In the genomic region with DNA sequence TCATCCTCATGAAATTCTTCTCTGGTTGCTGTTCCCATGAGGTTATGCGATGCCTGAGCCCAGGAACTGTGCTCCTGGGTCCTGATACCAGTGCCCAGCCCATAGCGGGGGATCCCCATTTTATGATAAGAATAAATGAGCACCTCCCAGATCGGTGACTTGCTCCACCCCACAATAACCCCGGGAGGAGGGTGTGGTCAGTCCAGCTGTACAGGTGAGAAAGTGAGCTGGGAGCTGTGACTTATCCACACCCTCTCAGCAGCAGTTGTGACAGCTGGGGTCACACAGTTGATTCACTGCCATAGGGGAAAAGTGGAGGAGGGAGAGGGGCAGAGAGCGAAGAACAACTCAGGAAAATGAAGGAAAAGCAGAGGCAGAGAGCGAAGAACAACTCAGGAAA, we compare ENCODE assay signal across 22 cellular contexts. TPM values are rescaled to one million over a fixed set of nuclear protein-coding genes. Genes with fewer than 3 reads are reported as not detected.
A peak's percentile ranks its signal among the peaks of the same experiment; 100 is the strongest.
DNase-seq lines count a peak whose midpoint lies in the region; ATAC-seq and TF ChIP-seq lines count a peak whose summit lies in the region.
"Had no signal": no experiment of that assay in that cellular context is flagged by ENCODE, and none has a peak within 500 bp of the region (broad histone marks: within the 10 kb centered on the region; RNA-seq: fewer than 3 reads in every experiment).

No MANE protein-coding gene starts in this region.

- ATAC-seq in SK-N-SH treated with all-trans-retinoic acid at 6 μM for 48 hours: no peak

- H3K27me3 Mint-ChIP-seq in activated naive CD8-positive, alpha-beta T cell treated with anti-CD3 and anti-CD28 coated beads for 36 hours: peaks cover 41% of the 10 kb centered on the region
- H3K27me3 Mint-ChIP-seq: CD4-positive, CD25-positive, alpha-beta regulatory T cell had no signal

- no peak overlapping the region for H3K4me3 ChIP-seq in SK-N-SH (ENCODE audit: low read depth in 2 of 2, low read length in 1 of 2)
- peak overlapping the region; percentile 11 for H3K4me3 ChIP-seq in kidney epithelial cell (ENCODE audit: low read depth, low read length)
- peak overlapping the region; percentile 49 for H3K4me3 ChIP-seq in skeletal muscle cell (ENCODE audit: low read depth, low read length)
- H3K4me3 ChIP-seq: SK-N-MC had no signal

- peaks cover 3% of the 10 kb centered on the region for H3K9me3 Mint-ChIP-seq in activated naive CD8-positive, alpha-beta T cell treated with anti-CD3 and anti-CD28 coated beads for 36 hours

- H3K79me2 ChIP-seq in SK-N-SH (ENCODE audit: insufficient read depth): no peaks in the 10 kb centered on the region

- no peaks in the 10 kb centered on the region for H3K9me2 ChIP-seq in SK-N-SH

- no peaks in the 10 kb centered on the region for H3K36me3 Mint-ChIP-seq in activated naive CD8-positive, alpha-beta T cell treated with anti-CD3 and anti-CD28 coated beads for 36 hours
- H3K36me3 Mint-ChIP-seq: CD4-positive, CD25-positive, alpha-beta regulatory T cell had no signal

- no peaks in the 10 kb centered on the region; the same call in 1 of the 2 replicates for H3K27me3 ChIP-seq in SK-N-SH (ENCODE audit: insufficient read depth)
- no peaks in the 10 kb centered on the region for H3K27me3 ChIP-seq in kidney epithelial cell (ENCODE audit: control insufficient read depth, insufficient read depth, low read length)

- peak overlapping the region; percentile 60; the same call in 1 of the 2 replicates for H3K4me2 ChIP-seq in SK-N-SH

- H3K4me3 Mint-ChIP-seq in activated naive CD8-positive, alpha-beta T cell treated with anti-CD3 and anti-CD28 coated beads for 36 hours: peak overlapping the region; percentile 38
- H3K4me3 Mint-ChIP-seq: activated T-cell treated with anti-CD3 and anti-CD28 coated beads, Interleukin-2, amount 50 U/mL, for 24 hours; CD4-positive, CD25-positive, alpha-beta regulatory T cell had no signal

- no peaks in the 10 kb centered on the region for H3K36me3 ChIP-seq in SK-N-SH (replicated peaks in 1 of 2; ENCODE audit: control insufficient read depth in 1 of 2, insufficient read depth in 2 of 2, low read length in 1 of 2)
- no peaks in the 10 kb centered on the region for H3K36me3 ChIP-seq in kidney epithelial cell (ENCODE audit: control insufficient read depth, insufficient read depth, low read length)
- H3K36me3 ChIP-seq: left lung had no signal

- H2AFZ ChIP-seq in SK-N-SH (ENCODE audit: low read depth): 0 out of 2 replicates have a peak overlapping the region, but pooled peaks have one; percentile 56

- no peak for TF ChIP-seq EP300 in SK-N-SH (IDR thresholded peaks at IDR 0.05; ENCODE audit: borderline replicate concordance in 1 of 2, low read depth in 1 of 2, low read length in 1 of 2)

- TF ChIP-seq CTCF in SK-N-SH (IDR thresholded peaks at IDR 0.05) (no peak), kidney epithelial cell (IDR thresholded peaks at IDR 0.05; ENCODE audit: insufficient read depth, low read length, poor library complexity, severe bottlenecking) (no peak)

- CTCF ChIA-PET in SK-N-SH (lab: Yijun Ruan, JAX): no interaction called here

- no peaks in the 10 kb centered on the region for H3K4me1 ChIP-seq in SK-N-SH (ENCODE audit: control insufficient read depth in 1 of 2, insufficient read depth in 2 of 2, low read depth in 1 of 2, low read length in 1 of 2)
- H3K4me1 ChIP-seq: left lung had no signal

- no peaks in the 10 kb centered on the region for H4K20me1 ChIP-seq in SK-N-SH (ENCODE audit: insufficient read depth)

- no peak overlapping the region for H3K9ac ChIP-seq in SK-N-SH

- 15% methylated on average over 6 of the region's 6 CpGs for WGBS in SK-N-SH (ENCODE audit: low lambda C conversion rate)

- no peak for DNase-seq in SK-N-SH
- DNase-seq in activated naive CD8-positive, alpha-beta T cell treated with anti-CD3 and anti-CD28 coated beads for 36 hours: no peak
- DNase-seq in kidney epithelial cell (ENCODE audit: low read depth): no peak
- no peak for DNase-seq in skeletal muscle cell (ENCODE audit: low read depth)
- no peak for DNase-seq in stimulated activated CD4-positive, alpha-beta T cell treated with anti-CD3 and anti-CD28 coated beads, Interleukin-4, amount 100 ng/mL, for 4 hours
- no peak for DNase-seq in hepatic stellate cell (ENCODE audit: low spot score)
- DNase-seq in NCI-H446 (lab: John Stamatoyannopoulos, UW): no peak
- DNase-seq: CD4-positive, CD25-positive, alpha-beta regulatory T cell; DMS79 treated with DMSO at 0.1 percent for 48 hours; GOT3; KG1; NCI-H1048; NCI-H2107; NCI-H774; stimulated activated naive CD4-positive, alpha-beta T cell treated with Interleukin-2 at 50 U/mL for 16 hours had no signal

- no peak overlapping the region for H3K27ac ChIP-seq in SK-N-SH (ENCODE audit: low read depth in 2 of 2, low read length in 1 of 2)
- H3K27ac ChIP-seq: HL-60, SK-N-MC had no signal

- H3F3A ChIP-seq in SK-N-SH (replicated peaks; ENCODE audit: insufficient read depth): no peaks in the 10 kb centered on the region

- H3K4me1 Mint-ChIP-seq in activated naive CD8-positive, alpha-beta T cell treated with anti-CD3 and anti-CD28 coated beads for 36 hours: no peaks in the 10 kb centered on the region
- H3K4me1 Mint-ChIP-seq: CD4-positive, CD25-positive, alpha-beta regulatory T cell had no signal

- no peak overlapping the region for H3K27ac Mint-ChIP-seq in activated naive CD8-positive, alpha-beta T cell treated with anti-CD3 and anti-CD28 coated beads for 36 hours
- H3K27ac Mint-ChIP-seq: activated T-cell treated with anti-CD3 and anti-CD28 coated beads, Interleukin-2, amount 50 U/mL, for 24 hours; CD4-positive, CD25-positive, alpha-beta regulatory T cell had no signal

- no peaks in the 10 kb centered on the region for H3K9me3 ChIP-seq in SK-N-SH

- no peak for TF ChIP-seq RAD21 in SK-N-SH (IDR thresholded peaks at IDR 0.05; ENCODE audit: low read length)

- POLR2A ChIA-PET in SK-N-SH (lab: Yijun Ruan, JAX): no interaction called here

TF ChIP-seq in SK-N-SH, 30 proteins besides CTCF, POLR2A, EP300 and RAD21:
- no peak for TF ChIP-seq CHD2 (IDR thresholded peaks at IDR 0.05; ENCODE audit: low read length, partially characterized antibody)
- no peak for TF ChIP-seq TEAD4 (IDR thresholded peaks at IDR 0.05; ENCODE audit: borderline replicate concordance, insufficient read depth)

TF ChIP-seq in SK-N-SH treated with all-trans-retinoic acid at 6 μM for 48 hours, 23 proteins besides CTCF, POLR2A, EP300 and RAD21:
- TF ChIP-seq, protein P1, sequence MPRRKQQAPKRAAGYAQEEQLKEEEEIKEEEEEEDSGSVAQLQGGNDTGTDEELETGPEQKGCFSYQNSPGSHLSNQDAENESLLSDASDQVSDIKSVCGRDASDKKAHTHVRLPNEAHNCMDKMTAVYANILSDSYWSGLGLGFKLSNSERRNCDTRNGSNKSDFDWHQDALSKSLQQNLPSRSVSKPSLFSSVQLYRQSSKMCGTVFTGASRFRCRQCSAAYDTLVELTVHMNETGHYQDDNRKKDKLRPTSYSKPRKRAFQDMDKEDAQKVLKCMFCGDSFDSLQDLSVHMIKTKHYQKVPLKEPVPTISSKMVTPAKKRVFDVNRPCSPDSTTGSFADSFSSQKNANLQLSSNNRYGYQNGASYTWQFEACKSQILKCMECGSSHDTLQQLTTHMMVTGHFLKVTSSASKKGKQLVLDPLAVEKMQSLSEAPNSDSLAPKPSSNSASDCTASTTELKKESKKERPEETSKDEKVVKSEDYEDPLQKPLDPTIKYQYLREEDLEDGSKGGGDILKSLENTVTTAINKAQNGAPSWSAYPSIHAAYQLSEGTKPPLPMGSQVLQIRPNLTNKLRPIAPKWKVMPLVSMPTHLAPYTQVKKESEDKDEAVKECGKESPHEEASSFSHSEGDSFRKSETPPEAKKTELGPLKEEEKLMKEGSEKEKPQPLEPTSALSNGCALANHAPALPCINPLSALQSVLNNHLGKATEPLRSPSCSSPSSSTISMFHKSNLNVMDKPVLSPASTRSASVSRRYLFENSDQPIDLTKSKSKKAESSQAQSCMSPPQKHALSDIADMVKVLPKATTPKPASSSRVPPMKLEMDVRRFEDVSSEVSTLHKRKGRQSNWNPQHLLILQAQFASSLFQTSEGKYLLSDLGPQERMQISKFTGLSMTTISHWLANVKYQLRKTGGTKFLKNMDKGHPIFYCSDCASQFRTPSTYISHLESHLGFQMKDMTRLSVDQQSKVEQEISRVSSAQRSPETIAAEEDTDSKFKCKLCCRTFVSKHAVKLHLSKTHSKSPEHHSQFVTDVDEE (CRISPR knock-in tag; IDR thresholded peaks at IDR 0.05): no peak
- TF ChIP-seq ESRRG (CRISPR knock-in tag; IDR thresholded peaks at IDR 0.05): no peak

RNA-seq across cellular contexts. Expression of a gene that starts 33.4 kb away (rescaled TPM):
- polyA plus RNA-seq in SK-N-SH (2012; rRNA removed): not detected in 2 replicates
- not detected in 2 replicates for polyA plus RNA-seq in SK-N-SH (2012; cell fraction: cytosol; rRNA removed)
- polyA plus RNA-seq in SK-N-SH (2012; cell fraction: nucleus; rRNA removed): not detected in 2 replicates
- total RNA-seq in activated naive CD8-positive, alpha-beta T cell treated with anti-CD3 and anti-CD28 coated beads for 36 hours: not detected
- total RNA-seq in kidney epithelial cell: not detected in 2 replicates
- total RNA-seq: CD4-positive, CD25-positive, alpha-beta regulatory T cell; cerebellum; left lung; urinary bladder had no signal
- polyA plus RNA-seq: CD4-positive, CD25-positive, alpha-beta regulatory T cell; urinary bladder had no signal

RNA-seq across cellular contexts. Expression of a gene that starts 40.8 kb away (rescaled TPM):
- polyA plus RNA-seq in SK-N-SH (2012; rRNA removed): not detected in 2 replicates
- polyA plus RNA-seq in SK-N-SH (2012; cell fraction: cytosol; rRNA removed): not detected in 2 replicates
- not detected in 2 replicates for polyA plus RNA-seq in SK-N-SH (2012; cell fraction: nucleus; rRNA removed)
- total RNA-seq in activated naive CD8-positive, alpha-beta T cell treated with anti-CD3 and anti-CD28 coated beads for 36 hours: not detected
- not detected in 2 replicates for total RNA-seq in kidney epithelial cell
- total RNA-seq: CD4-positive, CD25-positive, alpha-beta regulatory T cell; cerebellum; left lung; urinary bladder had no signal
- polyA plus RNA-seq: CD4-positive, CD25-positive, alpha-beta regulatory T cell; urinary bladder had no signal

RNA-seq across cellular contexts. Expression of a gene that starts 50.6 kb away (rescaled TPM):
- polyA plus RNA-seq in SK-N-SH (2012; rRNA removed): not detected in 2 replicates
- polyA plus RNA-seq in SK-N-SH (2012; cell fraction: cytosol; rRNA removed): not detected in 2 replicates
- not detected in 2 replicates for polyA plus RNA-seq in SK-N-SH (2012; cell fraction: nucleus; rRNA removed)
- total RNA-seq in activated naive CD8-positive, alpha-beta T cell treated with anti-CD3 and anti-CD28 coated beads for 36 hours: not detected
- total RNA-seq in kidney epithelial cell: not detected in 2 replicates
- total RNA-seq: CD4-positive, CD25-positive, alpha-beta regulatory T cell; cerebellum; left lung; urinary bladder had no signal
- polyA plus RNA-seq: CD4-positive, CD25-positive, alpha-beta regulatory T cell; urinary bladder had no signal

Comparison
In these comparisons a context has a peak if more than half of its experiments do, and no peak if none do; other contexts are left out.
1. H3K4me3 ChIP-seq: peak in kidney epithelial cell (single experiment) and skeletal muscle cell (single experiment); none in SK-N-SH (0 of 2).